In genomic region chr2:202490479-202490878, GRCh38 we compare ENCODE assay signal across 29 cellular contexts.
"Had no signal": no experiment of that assay in that cellular context is flagged by ENCODE, and none has a peak within 500 bp of the region (broad histone marks: within the 10 kb centered on the region; RNA-seq: fewer than 3 reads in every experiment).

No MANE protein-coding gene starts in this region.

- H3K36me3 ChIP-seq: breast epithelium, MG63 had no signal

- H3K9me3 ChIP-seq: breast epithelium, MG63 had no signal

- H3K4me1 ChIP-seq: breast epithelium had no signal

- H3K27me3 Mint-ChIP-seq: activated CD8-positive, alpha-beta T cell treated with anti-CD3 and anti-CD28 coated beads for 36 hours; activated naive CD8-positive, alpha-beta T cell treated with anti-CD3 and anti-CD28 coated beads for 36 hours; activated T-helper 17 cell treated with anti-CD3 and anti-CD28 coated beads, Interleukin-2, amount 50 U/mL, for 72 hours had no signal

- H3K4me3 Mint-ChIP-seq: activated CD8-positive, alpha-beta T cell treated with anti-CD3 and anti-CD28 coated beads for 36 hours; activated naive CD8-positive, alpha-beta T cell treated with anti-CD3 and anti-CD28 coated beads for 36 hours; activated T-cell treated with anti-CD3 and anti-CD28 coated beads, Interleukin-2, amount 50 U/mL, for 72 hours; activated T-helper 17 cell treated with anti-CD3 and anti-CD28 coated beads, Interleukin-2, amount 50 U/mL, for 72 hours had no signal

- DNase-seq: activated CD4-positive, alpha-beta T cell treated with anti-CD3 and anti-CD28 coated beads for 1 hour; activated CD4-positive, alpha-beta T cell treated with anti-CD3 and anti-CD28 coated beads for 48 hours; activated CD4-positive, alpha-beta T cell treated with anti-CD3 and anti-CD28 coated beads, Interleukin-2, amount 50 U/mL, for 4 hours; activated CD4-positive, CD25-positive, alpha-beta regulatory T cell; activated CD8-positive, alpha-beta T cell treated with anti-CD3 and anti-CD28 coated beads for 36 hours; activated effector memory CD4-positive, alpha-beta T cell treated with anti-CD3 and anti-CD28 coated beads, Interleukin-2, amount 50 U/mL, for 16 hours; activated naive CD4-positive, alpha-beta T cell; activated naive CD4-positive, alpha-beta T cell treated with anti-CD3 and anti-CD28 coated beads, Interleukin-2, amount 50 U/mL, for 16 hours; activated naive CD8-positive, alpha-beta T cell treated with anti-CD3 and anti-CD28 coated beads for 36 hours; activated T-cell treated with anti-CD3 and anti-CD28 coated beads, Interleukin-2, amount 50 U/mL, for 1 hour; activated T-cell treated with anti-CD3 and anti-CD28 coated beads, Interleukin-2, amount 50 U/mL, for 72 hours; amniotic stem cell; aorta; caudate nucleus; Kasumi-1; KG1; MG63; NCI-H1048; NCI-H1436 treated with DMSO at 0.1 percent for 48 hours; NCI-H1694 treated with DMSO at 0.1 percent for 48 hours; NCI-H2029; NCI-H345; NCI-H524 treated with DMSO at 0.1 percent for 48 hours; SIG-M5; T1000; WERI-Rb-1 had no signal

- H3K27ac ChIP-seq: breast epithelium, WERI-Rb-1 had no signal

- H3K27me3 ChIP-seq: breast epithelium, MG63 had no signal

- H3K9me3 Mint-ChIP-seq: activated CD8-positive, alpha-beta T cell treated with anti-CD3 and anti-CD28 coated beads for 36 hours; activated naive CD8-positive, alpha-beta T cell treated with anti-CD3 and anti-CD28 coated beads for 36 hours; activated T-cell treated with anti-CD3 and anti-CD28 coated beads, Interleukin-2, amount 50 U/mL, for 72 hours; activated T-helper 17 cell treated with anti-CD3 and anti-CD28 coated beads, Interleukin-2, amount 50 U/mL, for 72 hours had no signal

- H3K36me3 Mint-ChIP-seq: activated naive CD8-positive, alpha-beta T cell treated with anti-CD3 and anti-CD28 coated beads for 36 hours had no signal

- H3K4me1 Mint-ChIP-seq: activated naive CD8-positive, alpha-beta T cell treated with anti-CD3 and anti-CD28 coated beads for 36 hours; activated T-helper 17 cell treated with anti-CD3 and anti-CD28 coated beads, Interleukin-2, amount 50 U/mL, for 72 hours had no signal

- H3K27ac Mint-ChIP-seq: activated CD8-positive, alpha-beta T cell treated with anti-CD3 and anti-CD28 coated beads for 36 hours; activated naive CD8-positive, alpha-beta T cell treated with anti-CD3 and anti-CD28 coated beads for 36 hours; activated T-cell treated with anti-CD3 and anti-CD28 coated beads, Interleukin-2, amount 50 U/mL, for 72 hours; activated T-helper 17 cell treated with anti-CD3 and anti-CD28 coated beads, Interleukin-2, amount 50 U/mL, for 72 hours had no signal

- H3K4me3 ChIP-seq: breast epithelium, MG63 had no signal

- ATAC-seq: activated CD8-positive, alpha-beta T cell treated with anti-CD3 and anti-CD28 coated beads for 36 hours; activated T-cell treated with anti-CD3 and anti-CD28 coated beads, Interleukin-2, amount 50 U/mL, for 72 hours; activated T-helper 17 cell treated with anti-CD3 and anti-CD28 coated beads, Interleukin-2, amount 50 U/mL, for 72 hours; Panc1 had no signal
